ENCODE assay signal across 7 cellular contexts in genomic region chr21:27909487-27909886, GRCh38.
A peak's percentile ranks its signal among the peaks of the same experiment; 100 is the strongest.
DNase-seq lines count a peak whose midpoint lies in the region; FAIRE-seq and TF ChIP-seq lines count a peak whose summit lies in the region.
"Not testable (repeated sequence)": the region's sequence is repeated elsewhere in the genome, so short reads cannot be mapped to it uniquely, and the experiment has no call there.

No MANE protein-coding gene starts in this region.

- DNase-seq in EH (ENCODE audit: low read depth) (peak; percentile 41), LHCN-M2 (ENCODE audit: low read depth) (peak; percentile 17), astrocyte of the hippocampus (ENCODE audit: low read depth, low spot score) (peak; percentile 2), fibroblast of the aortic adventitia (ENCODE audit: low read depth) (peak; percentile 25), stromal cell of bone marrow (ENCODE audit: low read depth) (peak; percentile 19)
- DNase-seq in osteocyte (ENCODE audit: extremely low spot score, unreplicated experiment): not testable (repeated sequence)

- not testable (repeated sequence) for H3K36me3 Mint-ChIP-seq in osteocyte (ENCODE audit: unreplicated experiment)

- not testable (repeated sequence) for H3K27me3 Mint-ChIP-seq in osteocyte (ENCODE audit: unreplicated experiment)

- TF ChIP-seq CTCF in fibroblast of the aortic adventitia (IDR thresholded peaks at IDR 0.05; ENCODE audit: insufficient read depth, low read length); osteocyte (IDR thresholded peaks at IDR 0.05): not testable (repeated sequence)

- not testable (repeated sequence) for H3K9me3 Mint-ChIP-seq in osteocyte (ENCODE audit: unreplicated experiment)

- H3K4me1 Mint-ChIP-seq in osteocyte (ENCODE audit: unreplicated experiment): peaks cover 39% of the 10 kb centered on the region

- not testable (repeated sequence) for H3K4me3 Mint-ChIP-seq in osteocyte (ENCODE audit: unreplicated experiment)

- H3K4me3 ChIP-seq in fibroblast of the aortic adventitia (ENCODE audit: low read depth, low read length): not testable (repeated sequence)

- peak overlapping the region; percentile 87 for H3K27ac Mint-ChIP-seq in osteocyte (ENCODE audit: unreplicated experiment)

- FAIRE-seq in endometrium (lab: Jason Lieb, UNC): peak; percentile 39
